ENCODE assay signal across 9 cellular contexts in the genomic region with DNA sequence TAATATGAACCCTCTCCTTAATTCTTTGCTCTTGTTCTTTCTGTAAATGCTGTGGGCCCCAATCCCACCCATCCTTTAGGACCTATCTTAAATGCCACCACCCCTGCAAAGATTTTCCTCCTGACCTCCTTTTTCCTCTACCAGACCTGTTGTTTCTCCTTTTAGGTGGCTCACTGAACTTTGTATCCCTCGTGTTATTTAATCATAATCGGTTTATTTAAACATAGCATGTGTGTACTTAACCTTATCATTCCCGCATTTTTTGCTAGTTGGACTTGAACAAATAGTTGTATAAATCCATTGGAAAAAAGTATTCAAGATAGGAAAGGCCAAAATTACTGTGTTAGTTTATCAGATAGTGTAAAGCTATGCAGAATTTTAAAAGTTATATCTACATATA. TPM values are rescaled to one million over a fixed set of nuclear protein-coding genes. Genes with fewer than 3 reads are reported as not detected.
DNase-seq lines count a peak whose midpoint lies in the region; ATAC-seq, FAIRE-seq and TF ChIP-seq lines count a peak whose summit lies in the region.
"Had no signal": no experiment of that assay in that cellular context is flagged by ENCODE, and none has a peak within 500 bp of the region (broad histone marks: within the 10 kb centered on the region; RNA-seq: fewer than 3 reads in every experiment).

No MANE protein-coding gene starts in this region.

- peak overlapping the region in 9 of 10 experiments; percentile 82 to 98 (median 93); a peak in 15 of 20 replicates for H3K4me3 ChIP-seq in BLaER1 treated with 17β-estradiol and CSF1 and Interleukin-3, amounts not matched to agents 10 nM and 100 nM
- H3K4me3 ChIP-seq in dorsolateral prefrontal cortex: peak overlapping the region in 50 of 59 donors; percentile 68 to 95 (median 86)
- peak overlapping the region; percentile 94 for H3K4me3 ChIP-seq in neural progenitor cell

- peak overlapping the region; percentile 84 to 100 (median 98); a peak in 21 of 22 replicates for H3K9ac ChIP-seq in BLaER1 treated with 17β-estradiol and CSF1 and Interleukin-3, amounts not matched to agents 10 nM and 100 nM
- H3K9ac ChIP-seq in neural progenitor cell: no peak overlapping the region

- peak overlapping the region; percentile 87 for H3K4me3 Mint-ChIP-seq in neural progenitor cell

- H3K27ac Mint-ChIP-seq in neural progenitor cell: no peak overlapping the region

- no peak for FAIRE-seq in urothelium cell line (lab: Jason Lieb, UNC)

- H3K9me3 Mint-ChIP-seq in neural progenitor cell: no peaks in the 10 kb centered on the region

- peaks cover 0 to 14% (median 0%) of the 10 kb centered on the region in 11 experiments; a peak in 7 of 22 replicates for H3K9me3 ChIP-seq in BLaER1 treated with 17β-estradiol and CSF1 and Interleukin-3, amounts not matched to agents 10 nM and 100 nM (replicated peaks in 1 of 11)
- H3K9me3 ChIP-seq in neural progenitor cell (ENCODE audit: low read depth): no peaks in the 10 kb centered on the region

- H4K20me1 ChIP-seq in BLaER1 treated with 17β-estradiol and CSF1 and Interleukin-3, amounts not matched to agents 10 nM and 100 nM: peaks cover 29 to 40% (median 40%) of the 10 kb centered on the region in 11 experiments
- peaks cover 24% of the 10 kb centered on the region for H4K20me1 ChIP-seq in neural progenitor cell (ENCODE audit: low read depth)

- intact Hi-C loops in dorsolateral prefrontal cortex (cut with DNase I): loop anchor here in 1 of 2 donors (5.0 kb wide), 1 partner anchor 36 kb away; no protein-coding TSS in a partner anchor

- peak; percentile 61 for DNase-seq in NCI-H526 treated with DMSO at 0.1 percent for 48 hours (lab: John Stamatoyannopoulos, UW)
- no peak for DNase-seq in dorsolateral prefrontal cortex
- no peak for DNase-seq in neural progenitor cell (ENCODE audit: low spot score)
- DNase-seq in urothelium cell line (ENCODE audit: low spot score): no peak
- no peak for DNase-seq in ureter (ENCODE audit: low spot score)
- DNase-seq in MV-4-11 (lab: John Stamatoyannopoulos, UW): no peak
- DNase-seq: T-helper 9 cell had no signal

- H3K27ac ChIP-seq in BLaER1 treated with 17β-estradiol and CSF1 and Interleukin-3, amounts not matched to agents 10 nM and 100 nM: peak overlapping the region in 10 of 11 experiments; percentile 93 to 99 (median 98); a peak in 21 of 22 replicates
- peak overlapping the region; percentile 71 to 99 (median 95) for H3K27ac ChIP-seq in dorsolateral prefrontal cortex
- no peak overlapping the region for H3K27ac ChIP-seq in neural progenitor cell

- no peak for ATAC-seq in GM18519 (IDR thresholded peaks at IDR 0.05; ENCODE audit: low FRiP score, unreplicated experiment)

- peaks cover 12 to 39% (median 27%) of the 10 kb centered on the region in 10 experiments for H3K4me1 ChIP-seq in BLaER1 treated with 17β-estradiol and CSF1 and Interleukin-3, amounts not matched to agents 10 nM and 100 nM
- H3K4me1 ChIP-seq in neural progenitor cell: peaks cover 15% of the 10 kb centered on the region

- peaks cover 17 to 45% (median 31%) of the 10 kb centered on the region in 11 experiments for H3K36me3 ChIP-seq in BLaER1 treated with 17β-estradiol and CSF1 and Interleukin-3, amounts not matched to agents 10 nM and 100 nM
- no peaks in the 10 kb centered on the region for H3K36me3 ChIP-seq in neural progenitor cell

- peaks cover 11% of the 10 kb centered on the region for H3K36me3 Mint-ChIP-seq in neural progenitor cell

- peak overlapping the region; percentile 45 for H2AFZ ChIP-seq in neural progenitor cell (replicated peaks)

- TF ChIP-seq CTCF in dorsolateral prefrontal cortex (IDR thresholded peaks at IDR 0.05 in 54 of 56, conservative IDR thresholded peaks at IDR 0.05 in 2 of 56; ENCODE audit: low read depth in 1 of 56, partially characterized antibody in 56 of 56) (no peak), neural progenitor cell (IDR thresholded peaks at IDR 0.05) (no peak)

- peaks cover 5% of the 10 kb centered on the region for H3K27me3 Mint-ChIP-seq in neural progenitor cell (ENCODE audit: insufficient read depth, low read depth)

- H3K27me3 ChIP-seq in BLaER1 treated with 17β-estradiol and CSF1 and Interleukin-3, amounts not matched to agents 10 nM and 100 nM: peaks cover 0 to 14% (median 0%) of the 10 kb centered on the region in 11 experiments; a peak in 3 of 22 replicates
- H3K27me3 ChIP-seq in dorsolateral prefrontal cortex (no peaks in the 10 kb centered on the region), neural progenitor cell (no peaks in the 10 kb centered on the region)

- H3K4me1 Mint-ChIP-seq in neural progenitor cell: peaks cover 9% of the 10 kb centered on the region

- peaks cover 9% of the 10 kb centered on the region for H3F3A ChIP-seq in neural progenitor cell (ENCODE audit: low read depth)

- H3K79me2 ChIP-seq in neural progenitor cell (ENCODE audit: low read depth): peaks cover 34% of the 10 kb centered on the region

- H3K4me2 ChIP-seq in BLaER1 treated with 17β-estradiol and CSF1 and Interleukin-3, amounts not matched to agents 10 nM and 100 nM: peak overlapping the region; percentile 78 to 94 (median 87); a peak in 21 of 22 replicates
- H3K4me2 ChIP-seq in neural progenitor cell: peak overlapping the region; percentile 84

RNA-seq across cellular contexts. Expression of a gene that starts 1.0 kb away (rescaled TPM):
- total RNA-seq in dorsolateral prefrontal cortex (10 to 100 TPM in 104 of 120 experiments, 1 to 10 TPM in 16; 4.6 to 36.6 (median 15.2) TPM), neural progenitor cell (ENCODE audit: low replicate concordance) (14.7 and 19.7 TPM in 2 replicates), ureter (81.8 TPM)
